In the genomic region with DNA sequence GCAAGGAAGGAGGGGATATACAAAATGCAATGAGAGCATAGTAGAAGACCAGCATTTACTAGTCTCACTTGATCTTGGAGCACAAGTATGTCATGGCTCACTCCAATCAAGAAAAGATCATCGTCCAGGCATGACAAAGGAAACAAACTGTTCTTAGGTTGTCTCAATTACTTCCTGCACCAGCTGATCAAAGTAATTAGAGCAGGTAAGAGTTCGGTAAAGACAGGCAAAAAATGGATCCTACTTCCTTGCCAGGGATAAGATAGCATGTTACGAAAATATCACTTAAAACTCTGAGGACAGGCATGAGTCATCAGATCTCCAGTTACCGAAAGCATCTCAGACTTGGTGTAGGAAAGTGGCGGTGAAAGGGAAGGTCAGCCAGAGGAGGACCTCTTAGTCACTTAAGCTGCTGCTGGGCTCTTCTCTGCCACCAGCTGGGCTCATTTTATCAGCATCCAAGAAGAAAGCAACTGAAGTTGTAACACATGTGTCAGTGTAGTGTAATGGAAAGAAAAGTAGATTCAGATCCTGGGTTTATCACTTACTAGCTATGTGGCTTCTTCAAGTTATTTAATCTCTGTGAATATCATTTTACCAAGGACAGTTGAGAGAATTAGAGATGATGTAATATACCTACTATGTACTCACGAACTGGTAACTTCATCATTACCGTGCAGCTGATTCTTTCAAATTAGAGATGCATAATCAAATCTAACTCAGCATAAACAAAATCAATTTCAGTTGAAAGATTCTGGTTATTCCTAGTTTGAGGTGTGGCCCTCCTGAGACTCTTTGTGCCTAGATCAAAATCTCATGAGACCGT, we compare ENCODE assay signal across 1 cellular context.
TF ChIP-seq lines count a peak whose summit lies in the region.

No MANE protein-coding gene starts in this region.

TF ChIP-seq in H1, 55 proteins besides CTCF, POLR2A, EP300 and RAD21 (continued from another document):
- TF ChIP-seq TAF1 (IDR thresholded peaks at IDR 0.05; ENCODE audit: low read depth, low read length) (no peak), SUZ12 (IDR thresholded peaks at IDR 0.05; ENCODE audit: low read length) (no peak), CHD1 (IDR thresholded peaks at IDR 0.05; ENCODE audit: low read depth, low read length) (no peak), ATF3 (IDR thresholded peaks at IDR 0.05; ENCODE audit: insufficient read depth, low read depth, low read length) (no peak), RFX5 (IDR thresholded peaks at IDR 0.05; ENCODE audit: borderline replicate concordance, low read depth, low read length) (no peak), CEBPB (IDR thresholded peaks at IDR 0.05; ENCODE audit: low read depth, low read length) (no peak), SIN3A (conservative IDR thresholded peaks at IDR 0.05 in 1 of 2, IDR thresholded peaks at IDR 0.05 in 1 of 2; ENCODE audit: low read depth in 1 of 2, low read length in 2 of 2) (no peak), KDM1A (IDR thresholded peaks at IDR 0.05; ENCODE audit: borderline replicate concordance, low read length) (no peak), CHD7 (IDR thresholded peaks at IDR 0.05; ENCODE audit: insufficient replicate concordance, low read length) (no peak), PHF8 (conservative IDR thresholded peaks at IDR 0.05; ENCODE audit: low read depth, low read length) (no peak), GTF2F1 (IDR thresholded peaks at IDR 0.05; ENCODE audit: borderline replicate concordance, low read depth, low read length) (no peak), CHD2 (IDR thresholded peaks at IDR 0.05; ENCODE audit: low read length) (no peak), GABPA (IDR thresholded peaks at IDR 0.05; ENCODE audit: borderline replicate concordance, insufficient read depth, low read length) (no peak), CTBP2 (IDR thresholded peaks at IDR 0.05; ENCODE audit: borderline replicate concordance, insufficient read depth, insufficient read length, low read length) (no peak)
